24 cellular contexts compared by ENCODE assay signal in the genomic region with DNA sequence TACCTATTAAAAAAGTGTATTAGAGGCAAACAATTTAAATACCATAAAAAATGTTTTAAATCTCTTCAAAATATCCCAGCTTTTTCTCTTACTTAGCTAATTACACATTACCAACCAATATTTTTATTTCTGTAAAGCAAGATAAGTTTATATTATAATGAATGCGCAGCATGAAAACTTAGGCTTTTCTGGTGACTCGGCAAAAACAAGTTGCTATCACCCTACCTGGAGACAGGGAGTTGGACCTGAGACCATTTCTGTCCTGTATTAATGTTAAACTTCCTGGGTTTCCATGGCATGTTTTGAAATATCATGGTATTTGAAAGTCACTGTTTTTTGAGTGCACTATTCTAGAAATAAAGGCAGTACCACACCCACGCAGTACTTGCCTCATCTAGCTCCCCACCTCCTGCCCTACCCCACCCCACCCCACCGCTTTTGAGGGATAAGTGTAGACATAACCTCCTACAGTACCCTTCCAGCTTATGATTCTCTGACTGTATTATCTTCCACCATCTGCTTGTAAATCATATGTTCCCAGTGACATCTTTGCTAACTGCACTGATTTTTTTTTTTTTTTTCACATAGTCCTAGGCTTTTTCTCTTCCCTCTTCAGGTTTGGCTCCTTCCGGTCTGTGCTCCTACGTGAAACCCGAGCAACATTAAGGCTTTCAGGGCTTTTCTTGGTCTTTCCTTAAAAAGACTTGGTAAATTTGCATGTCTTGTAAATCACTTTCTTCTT.
DNase-seq lines count a peak whose midpoint lies in the region; ATAC-seq, FAIRE-seq and TF ChIP-seq lines count a peak whose summit lies in the region.
"Had no signal": no experiment of that assay in that cellular context is flagged by ENCODE, and none has a peak within 500 bp of the region (broad histone marks: within the 10 kb centered on the region; RNA-seq: fewer than 3 reads in every experiment).

No MANE protein-coding gene starts in this region.

- no peak overlapping the region for H2AK5ac ChIP-seq in mesenchymal stem cell (ENCODE audit: low read length, severe bottlenecking)

- no peak overlapping the region for H3K23ac ChIP-seq in mesenchymal stem cell (ENCODE audit: low read length in 2 of 2)

- no peak overlapping the region for H3K14ac ChIP-seq in mesenchymal stem cell (ENCODE audit: low read length in 2 of 2)

- H3K4me3 ChIP-seq in HUES64 (ENCODE audit: low read length) (no peak overlapping the region), mesenchymal stem cell (ENCODE audit: insufficient read depth in 1 of 2, low read depth in 1 of 2, low read length in 2 of 2) (no peak overlapping the region)
- H3K4me3 ChIP-seq: BLaER1, GM12878 had no signal

- H2BK15ac ChIP-seq in mesenchymal stem cell (ENCODE audit: low read depth, poor library complexity, severe bottlenecking): no peak overlapping the region

- peaks cover 2% of the 10 kb centered on the region for H3K79me1 ChIP-seq in mesenchymal stem cell (replicated peaks; ENCODE audit: low read length, poor library complexity, severe bottlenecking)

- no peak overlapping the region for H2BK5ac ChIP-seq in mesenchymal stem cell (ENCODE audit: low read depth, low read length, poor library complexity, severe bottlenecking)

- H3K36me3 ChIP-seq in HUES64 (ENCODE audit: insufficient read depth, low read length) (peaks cover 12% of the 10 kb centered on the region; the same call in 1 of the 2 replicates), mesenchymal stem cell (ENCODE audit: control insufficient read depth in 1 of 2, insufficient read depth in 2 of 2, low read depth in 1 of 2, low read length in 2 of 2) (peaks cover 0 to 3% of the 10 kb centered on the region in 2 experiments)
- H3K36me3 ChIP-seq: BLaER1 had no signal

- H3K4me2 ChIP-seq in mesenchymal stem cell (ENCODE audit: low read length, poor library complexity, severe bottlenecking): no peak overlapping the region
- H3K4me2 ChIP-seq: BLaER1, SK-N-SH had no signal

- no peaks in the 10 kb centered on the region for H3K27me3 ChIP-seq in HUES64 (ENCODE audit: insufficient read depth, low read length)
- no peaks in the 10 kb centered on the region for H3K27me3 ChIP-seq in mesenchymal stem cell (ENCODE audit: control insufficient read depth in 1 of 2, insufficient read depth in 1 of 2, low read length in 2 of 2)
- H3K27me3 ChIP-seq: BLaER1 had no signal

- H4K91ac ChIP-seq in mesenchymal stem cell (ENCODE audit: low read length): no peak overlapping the region

- DNase-seq in H54 (ENCODE audit: insufficient read length, low spot score) (no peak), caudate nucleus (lab: John Stamatoyannopoulos, UW) (peak in 36 of 61 donors; percentile 3 to 86 (median 26)), mesenchymal stem cell (no peak), pons (ENCODE audit: low spot score) (no peak), superior temporal gyrus (ENCODE audit: extremely low spot score) (no peak)
- DNase-seq: Calu3; CD4-positive, alpha-beta memory T cell; DMS53; EL; KBM-7; NCI-H1105; NCI-H2081 treated with DMSO at 0.1 percent for 48 hours; NCI-H510A; NCI-H82; PC-3; RPMI8226; SHP77 treated with DMSO at 0.1 percent for 48 hours; SK-N-SH had no signal

- no peak overlapping the region for H2AFZ ChIP-seq in mesenchymal stem cell (ENCODE audit: low read depth, low read length)

- no peak overlapping the region for H4K8ac ChIP-seq in mesenchymal stem cell (ENCODE audit: low read length)

- H3K9ac ChIP-seq in HUES64 (ENCODE audit: low read depth, low read length) (no peak overlapping the region), mesenchymal stem cell (ENCODE audit: low read length) (peak overlapping the region; percentile 92)
- H3K9ac ChIP-seq: BLaER1, SK-N-SH had no signal

- WGBS in HUES64: 85% methylated on average over 7 of the region's 7 CpGs
- 98% methylated on average over 7 of the region's 7 CpGs for WGBS in mesenchymal stem cell

- no peak overlapping the region for H2BK120ac ChIP-seq in mesenchymal stem cell (ENCODE audit: low read depth, low read length)

- H3K9me3 ChIP-seq in HUES64 (ENCODE audit: insufficient read depth, low read depth, low read length) (no peaks in the 10 kb centered on the region), mesenchymal stem cell (ENCODE audit: control insufficient read depth, low read length) (no peaks in the 10 kb centered on the region)
- H3K9me3 ChIP-seq: BLaER1, SK-N-SH had no signal

- no peak overlapping the region for H3K4ac ChIP-seq in mesenchymal stem cell (ENCODE audit: low read depth in 1 of 2, low read length in 2 of 2)

- H3K27ac ChIP-seq in HUES64 (ENCODE audit: low read depth, low read length) (peak overlapping the region; percentile 72), caudate nucleus (ENCODE audit: low read depth, low read length) (peak overlapping the region; percentile 11), mesenchymal stem cell (ENCODE audit: low read length, poor library complexity, severe bottlenecking) (no peak overlapping the region)
- H3K27ac ChIP-seq: BLaER1, HL-60 had no signal

- H3K4me1 ChIP-seq in HUES64 (ENCODE audit: insufficient read depth, low read length): peaks cover 17% of the 10 kb centered on the region
- peaks cover 2% of the 10 kb centered on the region for H3K4me1 ChIP-seq in mesenchymal stem cell (ENCODE audit: control insufficient read depth, insufficient read depth, low read depth, low read length)
- H3K4me1 ChIP-seq: BLaER1 had no signal

- ATAC-seq in HG02759 (IDR thresholded peaks at IDR 0.05; ENCODE audit: unreplicated experiment): no peak
- ATAC-seq: GM12878, PC-3 had no signal

- H2BK12ac ChIP-seq in mesenchymal stem cell (ENCODE audit: low read length in 2 of 2): no peak overlapping the region

- no peak overlapping the region for H3K18ac ChIP-seq in mesenchymal stem cell (ENCODE audit: low read depth in 1 of 2, low read length in 2 of 2)

- no peak for TF ChIP-seq POLR2A in H54 (IDR thresholded peaks at IDR 0.05; ENCODE audit: low read depth, low read length)

- FAIRE-seq in H54 (lab: Jason Lieb, UNC): peak; percentile 15
- FAIRE-seq: GM12878, GM19239 had no signal

Comparison
In these comparisons a context has a peak if more than half of its experiments do, and no peak if none do; other contexts are left out.
1. DNase-seq: peak in caudate nucleus (36 of 61); none in H54 (single experiment), mesenchymal stem cell (single experiment), pons (single experiment) and superior temporal gyrus (single experiment).